In genomic region chr1:220690140-220691038, GRCh38 we compare ENCODE assay signal across 8 cellular contexts. TPM values are rescaled to one million over a fixed set of nuclear protein-coding genes. Genes with fewer than 3 reads are reported as not detected.
A peak's percentile ranks its signal among the peaks of the same experiment; 100 is the strongest.
DNase-seq lines count a peak whose midpoint lies in the region; ATAC-seq, FAIRE-seq and TF ChIP-seq lines count a peak whose summit lies in the region.

Gene C1orf115, plus strand, starts transcription at chr1:220690363. Its CDS starts 40 bp downstream, at chr1:220690403.

- peak within 1 kb of the TSS; percentile 39 to 77 for H3K9ac ChIP-seq in kidney (ENCODE audit: low read length in 2 of 2)

- POLR2A ChIA-PET in WTC11 (lab: Charles Lee), result no interaction called here

- ATAC-seq in HG02763 (IDR thresholded peaks at IDR 0.05; ENCODE audit: unreplicated experiment) (peak; percentile 93), WTC11 (peak; percentile 90)

- H3K27ac Mint-ChIP-seq in WTC11, result 0 out of 2 replicates have a peak within 1 kb of the TSS, but pooled peaks have one; percentile 60

- CTCF ChIA-PET in WTC11 (lab: Charles Lee), result interaction anchor here (1.0 to 2.3 kb wide), 6 partner anchors 43 to 322 kb away, joined by 3 to 23 read pairs (median 4); partner anchors contain the start of gene MTARC2

- intact Hi-C loops in kidney (cut with DNase I), result no loop called here

- no peaks in the 10 kb centered on the region for H3K36me3 Mint-ChIP-seq in WTC11

- no peaks in the 10 kb centered on the region for H3K9me3 Mint-ChIP-seq in WTC11

- H3K4me3 ChIP-seq in cardiac fibroblast (replicated peaks in 1 of 2; ENCODE audit: low read depth in 2 of 2, low read length in 2 of 2) (peak within 1 kb of the TSS; percentile 59 to 64), kidney (ENCODE audit: low read length in 2 of 2) (peak within 1 kb of the TSS; percentile 80)

- H3K4me3 Mint-ChIP-seq in WTC11, result peak within 1 kb of the TSS; percentile 93

- H3K4me1 ChIP-seq in kidney (ENCODE audit: control insufficient read depth in 1 of 2, insufficient read depth in 1 of 2, low read depth in 1 of 2, low read length in 2 of 2), result peaks cover 5% of the 10 kb centered on the region in 2 donors

- no peak for FAIRE-seq in kidney (lab: Jason Lieb, UNC)

- peak; percentile 60 for TF ChIP-seq POLR2A in GM15510 (IDR thresholded peaks at IDR 0.05; ENCODE audit: borderline replicate concordance, extremely low read depth, insufficient read length)

- H3K4me1 Mint-ChIP-seq in WTC11, result peaks cover 15% of the 10 kb centered on the region

- peaks cover 28% of the 10 kb centered on the region for H3K27me3 Mint-ChIP-seq in WTC11 (ENCODE audit: low read depth)

- H3K9me3 ChIP-seq in kidney (ENCODE audit: control insufficient read depth in 1 of 2, low read length in 2 of 2), result no peaks in the 10 kb centered on the region

- peak; percentile 68 for DNase-seq in NCI-H1694 (lab: John Stamatoyannopoulos, UW)
- DNase-seq in WTC11 (ENCODE audit: low spot score), result peak; percentile 89
- peak; percentile 56 to 61 for DNase-seq in cardiac fibroblast (ENCODE audit: low read depth in 2 of 2)
- DNase-seq in kidney, result peak; percentile 88
- DNase-seq in stimulated activated CD4-positive, alpha-beta T cell treated with anti-CD3 and anti-CD28 coated beads, Interleukin-15, amount 100 ng/mL, for 24 hours, result peak; percentile 83
- DNase-seq in dedifferentiated amniotic fluid mesenchymal stem cell (ENCODE audit: extremely low spot score), result no peak

- TF ChIP-seq CTCF in WTC11 (IDR thresholded peaks at IDR 0.05) (peak; percentile 99), cardiac fibroblast (IDR thresholded peaks at IDR 0.05; ENCODE audit: low read depth, low read length) (peak; percentile 44), kidney (IDR thresholded peaks at IDR 0.05; ENCODE audit: borderline replicate concordance, extremely low read depth, insufficient read depth) (peak; percentile 83)

- H3K27ac ChIP-seq in kidney (ENCODE audit: low read depth in 2 of 2, low read length in 2 of 2), result peak within 1 kb of the TSS in 1 of 2 donors; percentile 86

- H3K36me3 ChIP-seq in kidney (ENCODE audit: control insufficient read depth in 1 of 2, insufficient read depth in 2 of 2, low read length in 2 of 2), result no peaks in the 10 kb centered on the region

TF ChIP-seq in WTC11, 78 proteins besides CTCF, POLR2A, EP300 and RAD21 (continues in another document):
- TF ChIP-seq SP1 (CRISPR knock-in tag; conservative IDR thresholded peaks at IDR 0.05), result 0 out of 2 replicates have a peak, but pooled peaks have one; percentile 61
- TF ChIP-seq JAZF1 (CRISPR knock-in tag; IDR thresholded peaks at IDR 0.05), result no peak
- peak; percentile 64; the same call in 1 of the 2 replicates for TF ChIP-seq MAX (CRISPR knock-in tag; IDR thresholded peaks at IDR 0.05)
- 0 out of 2 replicates have a peak, but pooled peaks have one; percentile 44 for TF ChIP-seq FOXK1 (CRISPR knock-in tag; IDR thresholded peaks at IDR 0.05)
- no peak for TF ChIP-seq ZNF416 (CRISPR knock-in tag; IDR thresholded peaks at IDR 0.05)
- TF ChIP-seq USF1 (CRISPR knock-in tag; IDR thresholded peaks at IDR 0.05), result no peak
- TF ChIP-seq MYBL2 (CRISPR knock-in tag; IDR thresholded peaks at IDR 0.05), result peak; percentile 49; the same call in 1 of the 2 replicates
- peak; percentile 72; the same call in 1 of the 2 replicates for TF ChIP-seq E2F5 (CRISPR knock-in tag; IDR thresholded peaks at IDR 0.05)
- TF ChIP-seq AFF4 (CRISPR knock-in tag; IDR thresholded peaks at IDR 0.05; ENCODE audit: borderline replicate concordance), result peak; percentile 24; the same call in 1 of the 2 replicates
- peak; percentile 60 for TF ChIP-seq GABPB1 (CRISPR knock-in tag; IDR thresholded peaks at IDR 0.05)
- no peak; the same call in none of the 2 replicates for TF ChIP-seq PRDM15 (CRISPR knock-in tag; IDR thresholded peaks at IDR 0.05)
- TF ChIP-seq MLX (CRISPR knock-in tag; IDR thresholded peaks at IDR 0.05), result peak; percentile 30; the same call in 1 of the 2 replicates
- peak; percentile 71 for TF ChIP-seq ETV6 (CRISPR knock-in tag; IDR thresholded peaks at IDR 0.05)
- 0 out of 2 replicates have a peak, but pooled peaks have one; percentile 53 for TF ChIP-seq ZNF232 (CRISPR knock-in tag; IDR thresholded peaks at IDR 0.05)
- TF ChIP-seq ESRRA (CRISPR knock-in tag; IDR thresholded peaks at IDR 0.05; ENCODE audit: borderline replicate concordance), result peak; percentile 54; the same call in 1 of the 2 replicates

RNA-seq across cellular contexts. Expression of gene C1orf115, which starts in this region (rescaled TPM):
- total RNA-seq in WTC11 (2021) (10.0 to 11.5 TPM (median 11.1 TPM) in 3 replicates), kidney (29.0 TPM)
- 53.8 TPM for polyA plus RNA-seq in kidney (ENCODE audit: insufficient read depth, low read depth, low replicate concordance)

Comparison
In these comparisons a context has a peak if more than half of its experiments do, and no peak if none do; other contexts are left out.
1. CTCF ChIP-seq: peak in every context shown above with its lines; median percentile 99 in WTC11; 83 in kidney; 44 in cardiac fibroblast.